8 cellular contexts compared by ENCODE assay signal in the genomic region with DNA sequence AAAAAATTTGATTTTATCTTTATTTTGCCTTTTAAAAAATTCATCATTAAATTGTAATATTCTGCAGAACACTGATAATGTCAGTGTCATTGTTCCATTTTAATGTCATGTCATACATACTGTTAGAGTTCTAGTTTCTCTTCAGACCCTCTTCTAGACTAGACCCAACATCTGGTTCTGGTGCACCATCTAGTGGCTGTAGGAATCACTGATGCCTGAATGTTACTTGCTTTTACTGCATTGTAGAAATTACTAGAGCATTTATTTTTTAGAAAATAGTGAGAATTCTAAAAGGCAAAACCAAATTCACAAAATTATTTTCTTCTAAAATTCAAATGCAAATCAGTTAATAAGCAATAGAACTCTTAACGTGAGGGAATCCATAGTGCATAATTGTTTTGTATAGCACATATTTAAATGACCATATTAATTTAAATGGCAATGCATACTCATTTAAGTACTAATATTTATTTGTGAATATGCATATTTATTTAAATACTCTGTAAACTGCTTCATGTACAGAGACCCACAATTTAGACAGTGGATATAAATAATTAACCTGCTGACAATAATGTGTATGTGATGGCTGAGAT.
DNase-seq lines count a peak whose midpoint lies in the region; ATAC-seq lines count a peak whose summit lies in the region.

No MANE protein-coding gene starts in this region.

- DNase-seq in D341Med (ENCODE audit: low spot score) (peak; percentile 54), GM19240 (ENCODE audit: insufficient read length, low spot score) (peak; percentile 10), NCI-H2227 (lab: John Stamatoyannopoulos, UW; ENCODE audit: unreplicated experiment) (peak; percentile 60), epithelial cell of prostate (ENCODE audit: low read depth, low spot score) (peak; percentile 33), ureter (ENCODE audit: low spot score) (peak; percentile 57)
- peak; percentile 38 to 63 for DNase-seq in activated CD4-positive, alpha-beta T cell treated with anti-CD3 and anti-CD28 coated beads for 4 hours
- peak in 9 of 10 donors; percentile 28 to 78 (median 60) for DNase-seq in naive thymus-derived CD8-positive, alpha-beta T cell

- H3K27me3 Mint-ChIP-seq in naive thymus-derived CD8-positive, alpha-beta T cell, result no peaks in the 10 kb centered on the region

- peak; percentile 93 for ATAC-seq in HG03280 (IDR thresholded peaks at IDR 0.05; ENCODE audit: unreplicated experiment)
- ATAC-seq in naive thymus-derived CD8-positive, alpha-beta T cell, result peak; percentile 96

- H3K27ac Mint-ChIP-seq in naive thymus-derived CD8-positive, alpha-beta T cell, result peak overlapping the region in 3 of 10 donors; percentile 40 to 72 (median 48)

- no peaks in the 10 kb centered on the region for H3K9me3 Mint-ChIP-seq in naive thymus-derived CD8-positive, alpha-beta T cell

- no peak overlapping the region for H3K4me3 Mint-ChIP-seq in naive thymus-derived CD8-positive, alpha-beta T cell

- POLR2A ChIA-PET in naive thymus-derived CD8-positive, alpha-beta T cell (lab: Charles Lee), result no interaction called here

- H3K36me3 Mint-ChIP-seq in naive thymus-derived CD8-positive, alpha-beta T cell, result peaks cover 0 to 62% (median 7%) of the 10 kb centered on the region in 3 donors

- H3K4me1 Mint-ChIP-seq in naive thymus-derived CD8-positive, alpha-beta T cell, result peaks cover 10 to 30% (median 12%) of the 10 kb centered on the region in 4 donors

- H3K27ac ChIP-seq in epithelial cell of prostate, result peak overlapping the region; percentile 32

Comparison
In these comparisons a context has a peak if more than half of its experiments do, and no peak if none do; other contexts are left out.
1. Peak in every context shown above with its lines: DNase-seq, ATAC-seq and H3K27ac ChIP-seq.
2. DNase-seq: peak in every context shown above with its lines; median percentile 60 in NCI-H2227; 60 in naive thymus-derived CD8-positive, alpha-beta T cell; 57 in ureter; 54 in D341Med; 50 in activated CD4-positive, alpha-beta T cell treated with anti-CD3 and anti-CD28 coated beads for 4 hours; 33 in epithelial cell of prostate; 10 in GM19240.